Comparison of ENCODE assay signal across 8 cellular contexts in genomic region chr3:42581400-42581708, GRCh38. TPM values are rescaled to one million over a fixed set of nuclear protein-coding genes. Genes with fewer than 3 reads are reported as not detected.
DNase-seq lines count a peak whose midpoint lies in the region; ATAC-seq and TF ChIP-seq lines count a peak whose summit lies in the region.

No MANE protein-coding gene starts in this region.

- intact Hi-C loops in CD14-positive monocyte (cut with micrococcal nuclease) = loop anchor here in 1 of 2 donors (10.0 kb wide), 1 partner anchor 73 kb away; the partner anchor contains the start of gene ZBTB47

- H3K9ac ChIP-seq in Karpas-422 (ENCODE audit: low read length) = peak overlapping the region; percentile 96

- H3K9me3 ChIP-seq in Karpas-422 (ENCODE audit: low read length) = no peaks in the 10 kb centered on the region

- TF ChIP-seq CTCF in CD14-positive monocyte (IDR thresholded peaks at IDR 0.05) = no peak
- no peak for TF ChIP-seq CTCF in nephron (IDR thresholded peaks at IDR 0.05; ENCODE audit: unreplicated experiment in 3 of 3)

- ATAC-seq in GM21515 (IDR thresholded peaks at IDR 0.05; ENCODE audit: unreplicated experiment) = no peak

- H3K4me1 Mint-ChIP-seq in CD14-positive monocyte = peaks cover 28% of the 10 kb centered on the region
- peaks cover 28% of the 10 kb centered on the region for H3K4me1 Mint-ChIP-seq in nephron

- H3K27me3 ChIP-seq in Karpas-422 (ENCODE audit: low read length) = no peaks in the 10 kb centered on the region

- peaks cover 63% of the 10 kb centered on the region for H3K79me2 ChIP-seq in Karpas-422 (ENCODE audit: low read length)

- no peaks in the 10 kb centered on the region for H4K20me1 ChIP-seq in Karpas-422 (ENCODE audit: insufficient read depth, low read depth, low read length)

- H3K9me3 Mint-ChIP-seq in CD14-positive monocyte = peaks cover 0 to 4% (median 0%) of the 10 kb centered on the region in 7 donors
- peaks cover 7% of the 10 kb centered on the region for H3K9me3 Mint-ChIP-seq in nephron

- peaks cover 28% of the 10 kb centered on the region for H3K4me1 ChIP-seq in Karpas-422 (ENCODE audit: low read length)

- H3K27me3 Mint-ChIP-seq in CD14-positive monocyte (ENCODE audit: low read depth in 3 of 3) = peaks cover 0 to 4% (median 0%) of the 10 kb centered on the region in 3 donors
- no peaks in the 10 kb centered on the region for H3K27me3 Mint-ChIP-seq in nephron (ENCODE audit: low read depth)

- H3K36me3 Mint-ChIP-seq in CD14-positive monocyte (peaks cover 12 to 16% of the 10 kb centered on the region in 2 donors), nephron (ENCODE audit: low read depth) (peaks cover 26% of the 10 kb centered on the region)

- peak overlapping the region; percentile 81 for H3K4me2 ChIP-seq in Karpas-422 (ENCODE audit: low read depth, low read length, poor library complexity, severe bottlenecking)

- peak overlapping the region; percentile 97 for H3K4me3 ChIP-seq in Karpas-422 (ENCODE audit: low read length)

- no peak for DNase-seq in CD14-positive monocyte (ENCODE audit: low spot score)
- peak; percentile 56 for DNase-seq in Karpas-422
- DNase-seq in dedifferentiated amniotic fluid mesenchymal stem cell (ENCODE audit: extremely low spot score) = peak; percentile 14
- DNase-seq in 8988T = no peak
- no peak for DNase-seq in cerebellum (ENCODE audit: low spot score)
- no peak for DNase-seq in activated CD4-positive, alpha-beta T cell treated with anti-CD3 and anti-CD28 coated beads, Interleukin-2, amount 50 U/mL, for 48 hours

- peak overlapping the region; percentile 62 for H3K27ac ChIP-seq in Karpas-422 (ENCODE audit: low read length)

- H2AFZ ChIP-seq in Karpas-422 (ENCODE audit: low read length) = peak overlapping the region; percentile 52; the same call in 1 of the 2 replicates

- H3K27ac Mint-ChIP-seq in CD14-positive monocyte (peak overlapping the region in 4 of 7 donors; percentile 33 to 92 (median 62)), nephron (peak overlapping the region in 2 of 3 experiments; percentile 84 to 87)

- H3K4me3 Mint-ChIP-seq in CD14-positive monocyte (peak overlapping the region; percentile 88 to 91), nephron (peak overlapping the region; percentile 91 to 95 (median 94))

- no peaks in the 10 kb centered on the region for H3K9me2 ChIP-seq in Karpas-422 (replicated peaks; ENCODE audit: insufficient read depth, low read length)

- H3K36me3 ChIP-seq in Karpas-422 (ENCODE audit: insufficient read depth, low read length) = peaks cover 18% of the 10 kb centered on the region

RNA-seq across cellular contexts. Expression of gene SEC22C, which starts 0.4 kb away (rescaled TPM):
- 10 to 100 TPM; 27.4 to 28.4 TPM for polyA plus RNA-seq in CD14-positive monocyte
- 36.4 and 49.8 TPM in 2 replicates for total RNA-seq in Karpas-422 (2014; rRNA removed; shearing (Covaris generic); ENCODE audit: low replicate concordance)
- total RNA-seq in cerebellum = 50.9 TPM

RNA-seq across cellular contexts. Expression of gene SS18L2, which starts 9.3 kb away (rescaled TPM):
- 10 to 100 TPM; 89.1 TPM for polyA plus RNA-seq in CD14-positive monocyte
- 57.5 and 105 TPM in 2 replicates for total RNA-seq in Karpas-422 (2014; rRNA removed; shearing (Covaris generic); ENCODE audit: low replicate concordance)
- total RNA-seq in cerebellum = 15.6 TPM

RNA-seq across cellular contexts. Expression of gene NKTR, which starts 19.1 kb away (rescaled TPM):
- polyA plus RNA-seq in CD14-positive monocyte = 1 to 10 TPM; 2.6 to 5.8 TPM
- 103 and 178 TPM in 2 replicates for total RNA-seq in Karpas-422 (2014; rRNA removed; shearing (Covaris generic); ENCODE audit: low replicate concordance)
- total RNA-seq in cerebellum = 259 TPM

Comparison
In these comparisons a context has a peak if more than half of its experiments do, and no peak if none do; other contexts are left out.
1. DNase-seq: peak in Karpas-422 (single experiment) and dedifferentiated amniotic fluid mesenchymal stem cell (single experiment); none in CD14-positive monocyte (single experiment), 8988T (single experiment), cerebellum (single experiment) and activated CD4-positive, alpha-beta T cell treated with anti-CD3 and anti-CD28 coated beads, Interleukin-2, amount 50 U/mL, for 48 hours (0 of 2).